23 cellular contexts compared by ENCODE assay signal in the genomic region with DNA sequence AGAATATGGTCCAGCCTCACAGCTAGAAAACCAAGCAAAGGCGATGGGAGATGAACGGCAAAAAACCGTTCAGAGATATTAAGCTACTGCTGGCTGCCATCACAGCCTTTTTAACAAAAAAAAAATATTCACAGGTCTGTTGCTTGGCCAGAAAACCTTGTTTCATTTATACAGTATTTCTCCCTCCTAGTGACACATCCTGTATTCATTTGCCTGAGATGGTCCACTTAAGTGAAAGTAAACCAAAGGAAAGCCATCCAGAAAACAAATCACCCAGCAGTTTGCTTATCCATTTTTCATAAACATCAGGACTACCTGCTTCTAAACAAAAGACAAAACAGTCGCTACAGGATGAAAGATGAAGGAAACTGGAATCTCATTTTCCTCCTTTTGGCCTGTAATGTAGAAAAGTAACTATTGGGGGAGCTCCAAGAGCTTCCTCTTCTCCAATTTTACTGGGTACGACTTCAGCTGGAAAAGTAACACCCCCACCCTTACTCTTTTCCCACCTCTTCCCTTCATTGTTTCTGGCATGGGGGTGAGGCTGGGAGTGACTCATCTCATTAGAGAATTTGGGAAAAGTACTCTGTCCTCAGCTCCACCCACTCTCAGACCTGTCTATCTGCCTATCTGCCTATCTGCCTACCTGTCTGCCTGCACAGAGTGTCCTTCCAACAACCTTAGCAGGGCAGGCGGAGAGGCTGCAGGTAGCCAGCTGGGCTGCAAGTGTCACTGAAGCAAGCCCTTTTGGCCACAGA.
DNase-seq lines count a peak whose midpoint lies in the region; ATAC-seq and TF ChIP-seq lines count a peak whose summit lies in the region.
"Had no signal": no experiment of that assay in that cellular context is flagged by ENCODE, and none has a peak within 500 bp of the region (broad histone marks: within the 10 kb centered on the region; RNA-seq: fewer than 3 reads in every experiment).

No MANE protein-coding gene starts in this region.

- TF ChIP-seq EP300 in gastroesophageal sphincter (IDR thresholded peaks at IDR 0.05): no peak

- intact Hi-C loops in IMR-90 (cut with micrococcal nuclease): no loop called here
- intact Hi-C loops in activated CD8-positive, alpha-beta T cell treated with anti-CD3 and anti-CD28 coated beads for 36 hours (cut with micrococcal nuclease): no loop called here

- H3K79me2 ChIP-seq in GM23248 (ENCODE audit: insufficient read depth): 0 out of 2 replicates have a peak, but pooled peaks cover 14% of the 10 kb centered on the region

- CTCF ChIA-PET in IMR-90 (lab: Yijun Ruan, JAX): interaction anchor here (0.5 to 1.4 kb wide), 2 partner anchors 11 to 969 kb away, joined by 4 to 5 read pairs; no protein-coding TSS in a partner anchor
- CTCF ChIA-PET in activated CD8-positive, alpha-beta T cell treated with anti-CD3 and anti-CD28 coated beads for 36 hours (lab: Charles Lee): no interaction called here

- H3K9ac ChIP-seq in GM23248: peak overlapping the region; percentile 37; the same call in 1 of the 2 replicates
- no peak overlapping the region for H3K9ac ChIP-seq in IMR-90 (ENCODE audit: low read depth, low read length)

- in situ Hi-C loops in GM23248 (cut with MboI) (no loop called here), IMR-90 (cut with MboI; ENCODE audit: low sequenced_read_pairs) (no loop called here)

- H4K20me1 ChIP-seq in GM23248 (ENCODE audit: insufficient read depth): no peaks in the 10 kb centered on the region
- no peaks in the 10 kb centered on the region for H4K20me1 ChIP-seq in IMR-90 (ENCODE audit: insufficient read depth, low read length)

- no peak overlapping the region for H2BK5ac ChIP-seq in IMR-90 (ENCODE audit: low read depth, low read length, poor library complexity, severe bottlenecking)

- POLR2A ChIA-PET in IMR-90 (lab: Charles Lee; ENCODE audit: unreplicated experiment): no interaction called here
- POLR2A ChIA-PET in activated CD8-positive, alpha-beta T cell treated with anti-CD3 and anti-CD28 coated beads for 36 hours (lab: Charles Lee): no interaction called here

- no peak for TF ChIP-seq POLR2A in IMR-90 (IDR thresholded peaks at IDR 0.05; ENCODE audit: low read depth, low read length)
- TF ChIP-seq POLR2A in gastroesophageal sphincter (IDR thresholded peaks at IDR 0.05): no peak

- H3K79me1 ChIP-seq in IMR-90 (ENCODE audit: low read depth in 1 of 2, low read length in 2 of 2): peaks cover 2 to 17% of the 10 kb centered on the region in 2 experiments; a peak in 1 of 4 replicates

- no peak overlapping the region for H3K4ac ChIP-seq in IMR-90 (ENCODE audit: low read depth, low read length)

- H3K36me3 Mint-ChIP-seq in neural crest cell (ENCODE audit: low read depth): peaks cover 9% of the 10 kb centered on the region
- H3K36me3 Mint-ChIP-seq in activated CD8-positive, alpha-beta T cell treated with anti-CD3 and anti-CD28 coated beads for 36 hours (ENCODE audit: low read depth): no peaks in the 10 kb centered on the region

- H2BK15ac ChIP-seq in IMR-90 (ENCODE audit: low read depth, low read length): no peak overlapping the region

- H3K4me3 ChIP-seq in GM23248 (no peak overlapping the region), IMR-90 (ENCODE audit: insufficient read depth, low read depth, low read length) (no peak overlapping the region), epithelial cell of proximal tubule (ENCODE audit: low read depth, low read length) (no peak overlapping the region), gastroesophageal sphincter (no peak overlapping the region)
- H3K4me3 ChIP-seq: GM12878, prostate gland, tibial artery had no signal

- TF ChIP-seq CTCF in IMR-90 (conservative IDR thresholded peaks at IDR 0.05; ENCODE audit: low read depth, low read length): 0 out of 2 replicates have a peak, but pooled peaks have one; percentile 6
- TF ChIP-seq CTCF in epithelial cell of proximal tubule (conservative IDR thresholded peaks at IDR 0.05; ENCODE audit: low read depth, low read length): peak; percentile 7
- no peak for TF ChIP-seq CTCF in neural crest cell (conservative IDR thresholded peaks at IDR 0.05)
- no peak for TF ChIP-seq CTCF in gastroesophageal sphincter (IDR thresholded peaks at IDR 0.05)
- TF ChIP-seq CTCF in activated CD8-positive, alpha-beta T cell treated with anti-CD3 and anti-CD28 coated beads for 36 hours (IDR thresholded peaks at IDR 0.05): no peak

- BruUV-seq in IMR-90 (replicated peaks; lab: Mats Ljungman, UMichigan): no TSS peak

- H2AFZ ChIP-seq in GM23248: no peak overlapping the region
- no peak overlapping the region for H2AFZ ChIP-seq in IMR-90 (replicated peaks; ENCODE audit: low read length, poor library complexity)

- no peaks in the 10 kb centered on the region for H3K27me3 ChIP-seq in GM23248 (replicated peaks; ENCODE audit: insufficient read depth)
- H3K27me3 ChIP-seq in IMR-90 (ENCODE audit: control insufficient read depth, insufficient read depth, low read length): no peaks in the 10 kb centered on the region
- no peaks in the 10 kb centered on the region for H3K27me3 ChIP-seq in gastroesophageal sphincter
- H3K27me3 ChIP-seq: tibial artery had no signal

- H3K27ac ChIP-seq in GM23248: peak overlapping the region; percentile 64
- no peak overlapping the region for H3K27ac ChIP-seq in IMR-90 (ENCODE audit: insufficient read depth, low read length)
- peak overlapping the region in 1 of 4 donors; percentile 24 for H3K27ac ChIP-seq in gastroesophageal sphincter
- H3K27ac ChIP-seq: prostate gland, tibial artery had no signal

- no peak overlapping the region for H2AK5ac ChIP-seq in IMR-90 (ENCODE audit: low read depth, low read length)

- no peak for TF ChIP-seq RAD21 in IMR-90 (IDR thresholded peaks at IDR 0.05; ENCODE audit: low read length)

- peak; percentile 67 for ATAC-seq in IMR-90 (ENCODE audit: low read depth)
- no peak for ATAC-seq in gastroesophageal sphincter
- no peak for ATAC-seq in activated CD8-positive, alpha-beta T cell treated with anti-CD3 and anti-CD28 coated beads for 36 hours
- ATAC-seq: GM12878; stimulated activated naive B cell treated with anti-CD40 and anti-IgM and Interleukin-4, amounts not matched to agents 10 μg/mL and 1 μg/mL and 100 μg/mL, for 72 hours had no signal

- H3K36me3 ChIP-seq in GM23248 (ENCODE audit: low read depth): peaks cover 6% of the 10 kb centered on the region; the same call in 1 of the 2 replicates
- H3K36me3 ChIP-seq in IMR-90 (ENCODE audit: control insufficient read depth, insufficient read depth, low read length): peaks cover 11% of the 10 kb centered on the region
- peaks cover 0 to 4% of the 10 kb centered on the region in 2 donors for H3K36me3 ChIP-seq in gastroesophageal sphincter
- H3K36me3 ChIP-seq: prostate gland had no signal

- H3K9me1 ChIP-seq in IMR-90 (ENCODE audit: insufficient read depth, low read length): no peaks in the 10 kb centered on the region; the same call in 1 of the 2 replicates

- H3F3A ChIP-seq in GM23248 (ENCODE audit: insufficient read depth): no peaks in the 10 kb centered on the region; the same call in 1 of the 2 replicates

- H3K4me3 Mint-ChIP-seq in neural crest cell: no peak overlapping the region
- no peak overlapping the region for H3K4me3 Mint-ChIP-seq in activated CD8-positive, alpha-beta T cell treated with anti-CD3 and anti-CD28 coated beads for 36 hours
- H3K4me3 Mint-ChIP-seq: activated B cell treated with CpG ODN at 0.5 μM for 24 hours; central memory CD8-positive, alpha-beta T cell; nephron; stimulated activated naive B cell treated with anti-CD40 and anti-IgM and Interleukin-4, amounts not matched to agents 10 μg/mL and 1 μg/mL and 100 μg/mL, for 72 hours had no signal

- H3K9me3 Mint-ChIP-seq in neural crest cell: no peaks in the 10 kb centered on the region
- H3K9me3 Mint-ChIP-seq in activated CD8-positive, alpha-beta T cell treated with anti-CD3 and anti-CD28 coated beads for 36 hours: no peaks in the 10 kb centered on the region
- H3K9me3 Mint-ChIP-seq: activated B cell treated with CpG ODN at 0.5 μM for 24 hours; activated T-helper 2 cell treated with anti-CD3 and anti-CD28 coated beads, Interferon-gamma antibody, Interleukin-2, Interleukin-4, amounts not matched to agents 10 μg/mL and 5 μg/mL and 100 μg/mL, durations not matched to agents 14 hours and 24 hours and 36 hours; central memory CD8-positive, alpha-beta T cell; nephron; stimulated activated naive B cell treated with anti-CD40 and anti-IgM and Interleukin-4, amounts not matched to agents 10 μg/mL and 1 μg/mL and 100 μg/mL, for 72 hours had no signal

- no peaks in the 10 kb centered on the region for H3K27me3 Mint-ChIP-seq in neural crest cell (ENCODE audit: low read depth)
- H3K27me3 Mint-ChIP-seq in activated CD8-positive, alpha-beta T cell treated with anti-CD3 and anti-CD28 coated beads for 36 hours: no peaks in the 10 kb centered on the region
- H3K27me3 Mint-ChIP-seq: activated B cell treated with CpG ODN at 0.5 μM for 24 hours; central memory CD8-positive, alpha-beta T cell had no signal

- no peak overlapping the region for H2AK9ac ChIP-seq in IMR-90 (replicated peaks; ENCODE audit: low read depth, low read length, poor library complexity)

- H3K4me1 ChIP-seq in GM23248 (ENCODE audit: insufficient read depth): peaks cover 19% of the 10 kb centered on the region
- peaks cover 8% of the 10 kb centered on the region for H3K4me1 ChIP-seq in IMR-90 (ENCODE audit: control insufficient read depth, insufficient read depth, low read length)
- peaks cover 3 to 33% (median 3%) of the 10 kb centered on the region in 3 donors for H3K4me1 ChIP-seq in gastroesophageal sphincter
- H3K4me1 ChIP-seq: prostate gland had no signal

- no peak overlapping the region; the same call in 1 of the 2 replicates for H2BK20ac ChIP-seq in IMR-90 (ENCODE audit: low read depth, low read length)

- no peak overlapping the region for H3K56ac ChIP-seq in IMR-90 (ENCODE audit: extremely low read depth, insufficient read depth, low read length)

- H3K9me2 ChIP-seq in GM23248 (ENCODE audit: insufficient read depth): no peaks in the 10 kb centered on the region

- WGBS in GM23248 (ENCODE audit: low coverage in 1 of 2, low lambda C conversion rate in 2 of 2, missing lambda C conversion rate in 2 of 2), 2 experiments: 47 to 58% methylated on average over 6 of the region's 6 CpGs
- 86% methylated on average over 1 of the region's 6 CpGs; no CpG with 5 or more reads in 1 of the 2 experiments for whole genome bisulfite sequencing in IMR-90 (ENCODE audit: extremely low coverage in 2 of 2, insufficient read length in 1 of 2), 2 experiments
- 14 to 28% methylated on average over 4 to 5 of the region's 6 CpGs for WGBS in gastroesophageal sphincter (ENCODE audit: low coverage in 1 of 2), 2 donors

- no peak overlapping the region for H4K91ac ChIP-seq in IMR-90 (ENCODE audit: insufficient read depth, low read depth, low read length)

- no peak overlapping the region for H4K5ac ChIP-seq in IMR-90 (ENCODE audit: low read depth, low read length)

- H3K14ac ChIP-seq in IMR-90 (replicated peaks; ENCODE audit: low read depth, low read length): no peak overlapping the region

- no peaks in the 10 kb centered on the region for H3K9me3 ChIP-seq in GM23248 (ENCODE audit: low read depth)
- no peaks in the 10 kb centered on the region for H3K9me3 ChIP-seq in IMR-90 (ENCODE audit: control insufficient read depth, insufficient read depth, low read length)
- no peaks in the 10 kb centered on the region for H3K9me3 ChIP-seq in gastroesophageal sphincter
- H3K9me3 ChIP-seq: prostate gland, tibial artery had no signal

- DNase-seq in GM23248 (peak; percentile 61), IMR-90 (peak; percentile 28), epithelial cell of proximal tubule (ENCODE audit: low read depth) (no peak), neural crest cell (ENCODE audit: low read depth, low spot score) (no peak), NOMO-1 (lab: John Stamatoyannopoulos, UW; ENCODE audit: unreplicated experiment in 2 of 2) (no peak)
- no peak for DNase-seq in activated CD8-positive, alpha-beta T cell treated with anti-CD3 and anti-CD28 coated beads for 36 hours
- DNase-seq: activated B cell treated with CpG ODN at 0.5 μM for 24 hours; effector memory CD4-positive, alpha-beta T cell; GDM1; KG1; mammary epithelial cell; NCI-H1092 treated with DMSO at 0.1 percent for 48 hours; NCI-H2171; RPMI8226; stimulated activated naive B cell treated with anti-CD40 and anti-IgM and Interleukin-4, amounts not matched to agents 10 μg/mL and 1 μg/mL and 100 μg/mL, for 72 hours; T-helper 1 cell; tibial artery had no signal

- no peak overlapping the region for H3K18ac ChIP-seq in IMR-90 (ENCODE audit: low read depth, low read length)

- peaks cover 11% of the 10 kb centered on the region for H3K4me1 Mint-ChIP-seq in neural crest cell
- no peaks in the 10 kb centered on the region for H3K4me1 Mint-ChIP-seq in activated CD8-positive, alpha-beta T cell treated with anti-CD3 and anti-CD28 coated beads for 36 hours (ENCODE audit: low read depth)
- H3K4me1 Mint-ChIP-seq: activated B cell treated with CpG ODN at 0.5 μM for 24 hours; stimulated activated naive B cell treated with anti-CD40 and anti-IgM and Interleukin-4, amounts not matched to agents 10 μg/mL and 1 μg/mL and 100 μg/mL, for 72 hours had no signal

- H3K27ac Mint-ChIP-seq in neural crest cell (ENCODE audit: unreplicated experiment): peak overlapping the region; percentile 27
- no peak overlapping the region for H3K27ac Mint-ChIP-seq in activated CD8-positive, alpha-beta T cell treated with anti-CD3 and anti-CD28 coated beads for 36 hours
- H3K27ac Mint-ChIP-seq: activated B cell treated with CpG ODN at 0.5 μM for 24 hours; activated T-helper 2 cell treated with anti-CD3 and anti-CD28 coated beads, Interferon-gamma antibody, Interleukin-2, Interleukin-4, amounts not matched to agents 10 μg/mL and 5 μg/mL and 100 μg/mL, durations not matched to agents 14 hours and 24 hours and 36 hours; stimulated activated naive B cell treated with anti-CD40 and anti-IgM and Interleukin-4, amounts not matched to agents 10 μg/mL and 1 μg/mL and 100 μg/mL, for 72 hours had no signal

- no peak overlapping the region for H2BK120ac ChIP-seq in IMR-90 (ENCODE audit: low read depth, low read length)

- H3K4me2 ChIP-seq in GM23248 (ENCODE audit: unreplicated experiment) (peak overlapping the region; percentile 45), IMR-90 (ENCODE audit: low read depth, low read length) (peak overlapping the region; percentile 46; the same call in 1 of the 2 replicates)

- no peak overlapping the region for H4K8ac ChIP-seq in IMR-90 (ENCODE audit: low read depth in 2 of 2, low read length in 2 of 2)

- no peak overlapping the region for H3K23ac ChIP-seq in IMR-90 (ENCODE audit: low read depth, low read length)

- dilution Hi-C loops in IMR-90 (cut with HindIII; ENCODE audit: low sequenced_read_pairs, unreplicated experiment): no loop called here

Comparison
In these comparisons a context has a peak if more than half of its experiments do, and no peak if none do; other contexts are left out.
1. DNase-seq: peak in GM23248 (single experiment) and IMR-90 (single experiment); none in epithelial cell of proximal tubule (single experiment), neural crest cell (single experiment), NOMO-1 (0 of 2) and activated CD8-positive, alpha-beta T cell treated with anti-CD3 and anti-CD28 coated beads for 36 hours (single experiment).
2. CTCF ChIP-seq: peak in IMR-90 (single experiment) and epithelial cell of proximal tubule (single experiment); none in neural crest cell (single experiment), gastroesophageal sphincter (0 of 4) and activated CD8-positive, alpha-beta T cell treated with anti-CD3 and anti-CD28 coated beads for 36 hours (single experiment).